Comparison of ENCODE assay signal across 5 cellular contexts in the genomic region with DNA sequence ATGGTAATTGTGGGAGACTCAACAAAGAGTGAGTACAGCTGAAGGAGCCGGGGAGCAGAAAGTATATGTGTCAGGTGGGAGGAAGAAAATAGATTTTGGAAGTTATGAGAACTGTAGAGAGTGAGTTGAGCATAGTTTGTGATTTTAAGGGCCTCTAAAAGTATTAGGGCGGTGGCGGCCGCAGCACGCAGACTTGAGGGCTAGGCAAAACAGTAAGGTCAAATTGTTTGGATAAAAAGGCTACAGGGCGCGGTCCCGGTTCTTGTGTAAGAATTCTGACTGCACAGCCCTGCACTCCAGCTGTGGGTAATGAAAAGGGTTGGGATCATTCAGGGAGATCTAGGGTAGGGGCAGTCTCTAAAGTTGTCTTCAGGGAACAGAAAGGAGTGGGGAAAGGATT. TPM values are rescaled to one million over a fixed set of nuclear protein-coding genes. Genes with fewer than 3 reads are reported as not detected.
DNase-seq lines count a peak whose midpoint lies in the region; ATAC-seq and TF ChIP-seq lines count a peak whose summit lies in the region.
"Not testable (repeated sequence)": the region's sequence is repeated elsewhere in the genome, so short reads cannot be mapped to it uniquely, and the experiment has no call there.

No MANE protein-coding gene starts in this region.

- H3K4me3 Mint-ChIP-seq in neural crest cell; stimulated activated naive B cell treated with anti-CD40 and anti-IgM and Interleukin-4, amounts not matched to agents 10 μg/mL and 1 μg/mL and 100 μg/mL, for 72 hours: not testable (repeated sequence)

- not testable (repeated sequence) for H3K9me1 ChIP-seq in IMR-90 (ENCODE audit: insufficient read depth, low read length)

- CTCF ChIA-PET in IMR-90 (lab: Yijun Ruan, JAX) = not testable (repeated sequence)

- H3K27ac Mint-ChIP-seq in neural crest cell (ENCODE audit: unreplicated experiment) = peak overlapping the region; percentile 46
- peak overlapping the region; percentile 59 for H3K27ac Mint-ChIP-seq in stimulated activated naive B cell treated with anti-CD40 and anti-IgM and Interleukin-4, amounts not matched to agents 10 μg/mL and 1 μg/mL and 100 μg/mL, for 72 hours

- H3K27me3 ChIP-seq in IMR-90 (ENCODE audit: control insufficient read depth, insufficient read depth, low read length); lung (ENCODE audit: control insufficient read depth, insufficient read depth): not testable (repeated sequence)

- WGBS in IMR-90 (ENCODE audit: extremely low coverage in 2 of 2, insufficient read length in 1 of 2), 2 experiments = no CpG with 5 or more reads among the region's 8 CpGs
- whole genome bisulfite sequencing in lung, 2 donors = 76 to 81% methylated on average over 8 of the region's 8 CpGs

- H3K4me2 ChIP-seq in IMR-90 (ENCODE audit: low read depth, low read length) = not testable (repeated sequence)

- H4K20me1 ChIP-seq in IMR-90 (ENCODE audit: insufficient read depth, low read length) = not testable (repeated sequence)

- not testable (repeated sequence) for H2BK5ac ChIP-seq in IMR-90 (ENCODE audit: low read depth, low read length, poor library complexity, severe bottlenecking)

- H4K8ac ChIP-seq in IMR-90 (ENCODE audit: low read depth in 2 of 2, low read length in 2 of 2) = not testable (repeated sequence)

- H3K23ac ChIP-seq in IMR-90 (ENCODE audit: low read depth, low read length) = not testable (repeated sequence)

- H3K4me3 ChIP-seq in IMR-90 (ENCODE audit: insufficient read depth, low read depth, low read length); fibroblast of villous mesenchyme (ENCODE audit: low read depth, low read length); lung: not testable (repeated sequence)

- H2AK5ac ChIP-seq in IMR-90 (ENCODE audit: low read depth, low read length) = not testable (repeated sequence)

- intact Hi-C loops in IMR-90 (cut with micrococcal nuclease) = loop anchor here (10.0 kb wide), 1 partner anchor 553 kb away; no protein-coding TSS in a partner anchor

- H4K5ac ChIP-seq in IMR-90 (ENCODE audit: low read depth, low read length) = not testable (repeated sequence)

- H2AFZ ChIP-seq in IMR-90 (replicated peaks; ENCODE audit: low read length, poor library complexity) = not testable (repeated sequence)

- H2BK120ac ChIP-seq in IMR-90 (ENCODE audit: low read depth, low read length) = 0 out of 2 replicates have a peak overlapping the region, but pooled peaks have one; percentile 23

- H3K4ac ChIP-seq in IMR-90 (ENCODE audit: low read depth, low read length) = not testable (repeated sequence)

- H3K4me1 Mint-ChIP-seq in neural crest cell = peaks cover 16% of the 10 kb centered on the region
- H3K4me1 Mint-ChIP-seq in stimulated activated naive B cell treated with anti-CD40 and anti-IgM and Interleukin-4, amounts not matched to agents 10 μg/mL and 1 μg/mL and 100 μg/mL, for 72 hours = not testable (repeated sequence)

- not testable (repeated sequence) for H3K36me3 ChIP-seq in IMR-90 (ENCODE audit: control insufficient read depth, insufficient read depth, low read length); lung (ENCODE audit: control insufficient read depth in 2 of 2, insufficient read depth in 2 of 2, low read length in 2 of 2)

- in situ Hi-C loops in IMR-90 (cut with MboI; ENCODE audit: low sequenced_read_pairs) = not testable (repeated sequence)

- not testable (repeated sequence) for H2BK20ac ChIP-seq in IMR-90 (ENCODE audit: low read depth, low read length)

- TF ChIP-seq CTCF in IMR-90 (conservative IDR thresholded peaks at IDR 0.05; ENCODE audit: low read depth, low read length); fibroblast of villous mesenchyme (IDR thresholded peaks at IDR 0.05; ENCODE audit: insufficient read depth, low read depth, low read length); lung (IDR thresholded peaks at IDR 0.05; ENCODE audit: control extremely low read depth, extremely low read depth); neural crest cell (conservative IDR thresholded peaks at IDR 0.05): not testable (repeated sequence)

- not testable (repeated sequence) for H3K9me3 Mint-ChIP-seq in neural crest cell; stimulated activated naive B cell treated with anti-CD40 and anti-IgM and Interleukin-4, amounts not matched to agents 10 μg/mL and 1 μg/mL and 100 μg/mL, for 72 hours

- not testable (repeated sequence) for H3K56ac ChIP-seq in IMR-90 (ENCODE audit: extremely low read depth, insufficient read depth, low read length)

- not testable (repeated sequence) for H3K14ac ChIP-seq in IMR-90 (replicated peaks; ENCODE audit: low read depth, low read length)

- H3K9ac ChIP-seq in IMR-90 (ENCODE audit: low read depth, low read length) = not testable (repeated sequence)

- not testable (repeated sequence) for H3K4me1 ChIP-seq in IMR-90 (ENCODE audit: control insufficient read depth, insufficient read depth, low read length); lung (ENCODE audit: control insufficient read depth in 2 of 2, insufficient read depth in 2 of 2, low read length in 2 of 2)

- not testable (repeated sequence) for BruUV-seq in IMR-90 (replicated peaks; lab: Mats Ljungman, UMichigan)

- not testable (repeated sequence) for H3K18ac ChIP-seq in IMR-90 (ENCODE audit: low read depth, low read length)

- DNase-seq in IMR-90; neural crest cell (ENCODE audit: low read depth, low spot score); stimulated activated naive B cell treated with anti-CD40 and anti-IgM and Interleukin-4, amounts not matched to agents 10 μg/mL and 1 μg/mL and 100 μg/mL, for 72 hours: not testable (repeated sequence)
- DNase-seq in fibroblast of villous mesenchyme (ENCODE audit: low read depth) (peak; percentile 7), lung (ENCODE audit: low spot score) (peak; percentile 45)

- H4K91ac ChIP-seq in IMR-90 (ENCODE audit: insufficient read depth, low read depth, low read length) = not testable (repeated sequence)

- TF ChIP-seq POLR2A in IMR-90 (IDR thresholded peaks at IDR 0.05; ENCODE audit: low read depth, low read length) = not testable (repeated sequence)

- POLR2A ChIA-PET in IMR-90 (lab: Charles Lee; ENCODE audit: unreplicated experiment) = not testable (repeated sequence)

- TF ChIP-seq RAD21 in IMR-90 (IDR thresholded peaks at IDR 0.05; ENCODE audit: low read length) = not testable (repeated sequence)

- not testable (repeated sequence) for H3K36me3 Mint-ChIP-seq in neural crest cell (ENCODE audit: low read depth); stimulated activated naive B cell treated with anti-CD40 and anti-IgM and Interleukin-4, amounts not matched to agents 10 μg/mL and 1 μg/mL and 100 μg/mL, for 72 hours

- H3K79me1 ChIP-seq in IMR-90 (ENCODE audit: low read depth in 1 of 2, low read length in 2 of 2) = not testable (repeated sequence)

- dilution Hi-C loops in IMR-90 (cut with HindIII; ENCODE audit: low sequenced_read_pairs, unreplicated experiment) = not testable (repeated sequence)

- peaks cover 18% of the 10 kb centered on the region for H3K27me3 Mint-ChIP-seq in neural crest cell (ENCODE audit: low read depth)
- H3K27me3 Mint-ChIP-seq in stimulated activated naive B cell treated with anti-CD40 and anti-IgM and Interleukin-4, amounts not matched to agents 10 μg/mL and 1 μg/mL and 100 μg/mL, for 72 hours = peaks cover 45 to 49% of the 10 kb centered on the region in 2 donors

- not testable (repeated sequence) for H3K9me3 ChIP-seq in IMR-90 (ENCODE audit: control insufficient read depth, insufficient read depth, low read length); lung (ENCODE audit: control insufficient read depth in 2 of 2, insufficient read depth in 1 of 2, low read length in 1 of 2)

- H2BK15ac ChIP-seq in IMR-90 (ENCODE audit: low read depth, low read length) = not testable (repeated sequence)

- H3K27ac ChIP-seq in IMR-90 (ENCODE audit: insufficient read depth, low read length); lung (ENCODE audit: low read depth in 1 of 2, low read length in 1 of 2): not testable (repeated sequence)

- not testable (repeated sequence) for ATAC-seq in IMR-90 (ENCODE audit: low read depth); lung (ENCODE audit: insufficient read depth, low FRiP score); stimulated activated naive B cell treated with anti-CD40 and anti-IgM and Interleukin-4, amounts not matched to agents 10 μg/mL and 1 μg/mL and 100 μg/mL, for 72 hours (replicated peaks)

- not testable (repeated sequence) for H2AK9ac ChIP-seq in IMR-90 (replicated peaks; ENCODE audit: low read depth, low read length, poor library complexity)

RNA-seq across cellular contexts. Expression of gene TBC1D2, which starts 12.1 kb away (rescaled TPM):
- total RNA-seq in IMR-90 (2012; rRNA removed) (35.6 and 36.9 TPM in 2 replicates), fibroblast of villous mesenchyme (56.4 and 78.6 TPM in 2 replicates), lung (10 to 100 TPM; 47.1 to 73.0 TPM), neural crest cell (2.2 and 2.4 TPM in 2 replicates)
- polyA plus RNA-seq in IMR-90 (2012; rRNA removed) (62.7 and 75.3 TPM in 2 replicates), lung (10 to 100 TPM; 31.3 to 65.1 TPM)
- polyA plus RNA-seq in IMR-90 (2012; cell fraction: cytosol; rRNA removed) = 64.9 and 68.1 TPM in 2 replicates
- polyA plus RNA-seq in IMR-90 (2012; cell fraction: nucleus; rRNA removed; ENCODE audit: low replicate concordance) = 82.5 and 192 TPM in 2 replicates

Comparison
In these comparisons a context has a peak if more than half of its experiments do, and no peak if none do; other contexts are left out.
1. RNA of gene TBC1D2, which starts 12.1 kb away (total RNA-seq): 56.4 to 78.6 TPM in fibroblast of villous mesenchyme, 47.1 to 73.0 TPM in lung and 35.6 to 36.9 TPM in IMR-90; 2.2 to 2.4 TPM in neural crest cell; every median in the first group is over 10 times any median in the second.